ENCODE assay signal across 11 cellular contexts in the genomic region with DNA sequence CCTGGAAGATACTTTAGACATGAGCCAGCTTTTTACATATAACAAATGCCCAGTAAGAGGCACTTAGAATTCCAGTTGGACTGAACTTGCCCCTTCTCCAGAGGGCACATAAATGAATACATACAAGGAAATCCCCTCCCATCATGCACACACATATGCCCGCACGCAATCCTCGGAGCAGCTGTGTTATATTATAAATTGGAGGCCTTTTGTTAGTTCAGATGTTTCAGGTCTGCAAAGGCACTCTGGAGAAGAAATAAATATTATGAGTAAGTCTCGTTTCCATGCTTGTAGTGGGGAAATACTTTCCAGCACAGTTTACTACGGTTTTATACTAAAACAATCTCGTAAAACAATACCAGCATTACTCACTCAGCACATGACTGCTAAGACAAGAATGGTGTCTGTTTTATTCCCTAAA. TPM values are rescaled to one million over a fixed set of nuclear protein-coding genes. Genes with fewer than 3 reads are reported as not detected.
A peak's percentile ranks its signal among the peaks of the same experiment; 100 is the strongest.
DNase-seq lines count a peak whose midpoint lies in the region; ATAC-seq and TF ChIP-seq lines count a peak whose summit lies in the region.
"Had no signal": no experiment of that assay in that cellular context is flagged by ENCODE, and none has a peak within 500 bp of the region (broad histone marks: within the 10 kb centered on the region; RNA-seq: fewer than 3 reads in every experiment).

No MANE protein-coding gene starts in this region.

- no peaks in the 10 kb centered on the region for H3K36me3 ChIP-seq in uterus
- H3K36me3 ChIP-seq in SJCRH30: no peaks in the 10 kb centered on the region

- intact Hi-C loops in uterus (cut with DNase I; ENCODE audit: low total_unique reads): no loop called here

- H3K4me1 ChIP-seq in uterus: no peaks in the 10 kb centered on the region
- peaks cover 11% of the 10 kb centered on the region; the same call in 1 of the 2 replicates for H3K4me1 ChIP-seq in SJCRH30

- H3K27ac ChIP-seq in uterus: peak overlapping the region; percentile 70 to 71
- H3K27ac ChIP-seq in SJCRH30: no peak overlapping the region

- no peak overlapping the region for H3K4me3 ChIP-seq in uterus
- H3K4me3 ChIP-seq in SJCRH30: no peak overlapping the region
- H3K4me3 ChIP-seq: lung had no signal

- no peak for TF ChIP-seq POLR2A in uterus (IDR thresholded peaks at IDR 0.05)

- TF ChIP-seq CTCF in uterus (IDR thresholded peaks at IDR 0.05): no peak

- ATAC-seq in GM18519 (IDR thresholded peaks at IDR 0.05; ENCODE audit: low FRiP score, unreplicated experiment): no peak

- H3K9me3 ChIP-seq in uterus: no peaks in the 10 kb centered on the region
- H3K9me3 ChIP-seq in SJCRH30 (replicated peaks): 0 out of 2 replicates have a peak, but pooled peaks cover 2% of the 10 kb centered on the region

- DNase-seq in LoVo (ENCODE audit: low spot score) (peak; percentile 13), dermis blood vessel endothelial cell (peak; percentile 4), midbrain (lab: John Stamatoyannopoulos, UW) (peak; percentile 60), uterus (peak; percentile 32 to 33), SJCRH30 (no peak)
- DNase-seq in activated CD4-positive, alpha-beta T cell treated with anti-CD3 and anti-CD28 coated beads for 4 hours: no peak
- DNase-seq: NCI-H1436; stimulated activated CD4-positive, alpha-beta T cell treated with anti-CD3 and anti-CD28 coated beads, Interleukin-1b, Interleukin-23, amount 100 ng/mL, for 48 hours had no signal

- no peaks in the 10 kb centered on the region for H3K27me3 ChIP-seq in uterus
- H3K27me3 ChIP-seq in SJCRH30: no peaks in the 10 kb centered on the region

RNA-seq across cellular contexts. Expression of a gene that starts 17.6 kb away (rescaled TPM):
- not detected in 2 replicates for total RNA-seq in dermis blood vessel endothelial cell
- total RNA-seq in uterus: 10 to 100 TPM in 1 of 4 donors, not detected in 3; 11.5 TPM
- total RNA-seq in SJCRH30 (2014; rRNA removed; shearing (Covaris generic)): 13.6 and 14.1 TPM in 2 replicates
- total RNA-seq: activated CD8-positive, alpha-beta memory T cell treated with anti-CD3 and anti-CD28 coated beads for 36 hours had no signal

Comparison
In these comparisons a context has a peak if more than half of its experiments do, and no peak if none do; other contexts are left out.
1. DNase-seq: peak in LoVo (single experiment), dermis blood vessel endothelial cell (single experiment), midbrain (single experiment) and uterus (2 of 2); none in SJCRH30 (0 of 2) and activated CD4-positive, alpha-beta T cell treated with anti-CD3 and anti-CD28 coated beads for 4 hours (0 of 2).